Comparison of ENCODE assay signal across 19 cellular contexts in genomic region chr1:41446851-41447610, GRCh38. TPM values are rescaled to one million over a fixed set of nuclear protein-coding genes. Genes with fewer than 3 reads are reported as not detected.
"Had no signal": no experiment of that assay in that cellular context is flagged by ENCODE, and none has a peak within 500 bp of the region (broad histone marks: within the 10 kb centered on the region; RNA-seq: fewer than 3 reads in every experiment).

No MANE protein-coding gene starts in this region.

- H3K4me1 ChIP-seq: gastroesophageal sphincter, lower lobe of right lung had no signal

- H3K27ac ChIP-seq: dorsolateral prefrontal cortex, esophagus squamous epithelium, gastroesophageal sphincter, hepatocyte, left ventricle myocardium inferior, lower lobe of right lung, neutrophil had no signal

- H3K4me3 ChIP-seq: dorsolateral prefrontal cortex, esophagus squamous epithelium, gastroesophageal sphincter, hepatocyte, left ventricle myocardium inferior, lower lobe of right lung had no signal

- H3K4me2 ChIP-seq: hepatocyte had no signal

- H3K79me2 ChIP-seq: hepatocyte had no signal

- H3K36me3 ChIP-seq: esophagus squamous epithelium, gastroesophageal sphincter, left ventricle myocardium inferior, lower lobe of right lung, neutrophil had no signal

- H3K27me3 ChIP-seq: dorsolateral prefrontal cortex, gastroesophageal sphincter, hepatocyte, neutrophil had no signal

- DNase-seq: cortex of kidney; dorsolateral prefrontal cortex; effector memory CD4-positive, alpha-beta T cell; esophagus squamous epithelium; foreskin fibroblast; kidney; left cardiac atrium; left ventricle myocardium inferior; lower lobe of right lung; midbrain; naive thymus-derived CD4-positive, alpha-beta T cell; right cardiac atrium; small intestine; stimulated activated CD4-positive, alpha-beta T cell treated with anti-CD3 and anti-CD28 coated beads, Interleukin-12 subunit alpha, Interleukin-12 subunit beta, amount 100 ng/mL, for 4 hours; stimulated activated naive CD4-positive, alpha-beta T cell treated with Interleukin-2 at 50 U/mL for 16 hours had no signal

- H2AFZ ChIP-seq: hepatocyte had no signal

RNA-seq across cellular contexts. Expression of gene EDN2, which starts 37.5 kb away (rescaled TPM):
- polyA plus RNA-seq: naive thymus-derived CD4-positive, alpha-beta T cell; neural cell had no signal
